In genomic region chr3:111730143-111730542, GRCh38 we compare ENCODE assay signal across 22 cellular contexts. TPM values are rescaled to one million over a fixed set of nuclear protein-coding genes. Genes with fewer than 3 reads are reported as not detected.
DNase-seq lines count a peak whose midpoint lies in the region; ATAC-seq and TF ChIP-seq lines count a peak whose summit lies in the region.
"Had no signal": no experiment of that assay in that cellular context is flagged by ENCODE, and none has a peak within 500 bp of the region (broad histone marks: within the 10 kb centered on the region; RNA-seq: fewer than 3 reads in every experiment).

No MANE protein-coding gene starts in this region.

- H3K36me3 Mint-ChIP-seq in GM23338 (ENCODE audit: low read depth), result peaks cover 8% of the 10 kb centered on the region; the same call in 1 of the 3 replicates
- peaks cover 3% of the 10 kb centered on the region for H3K36me3 Mint-ChIP-seq in nephron (ENCODE audit: low read depth)
- no peaks in the 10 kb centered on the region for H3K36me3 Mint-ChIP-seq in CD14-positive monocyte
- H3K36me3 Mint-ChIP-seq in naive thymus-derived CD4-positive, alpha-beta T cell, result peaks cover 8 to 38% (median 15%) of the 10 kb centered on the region in 5 donors
- H3K36me3 Mint-ChIP-seq: CD4-positive, CD25-positive, alpha-beta regulatory T cell had no signal

- H3K79me2 ChIP-seq in GM23338 (replicated peaks; ENCODE audit: insufficient read depth), result no peaks in the 10 kb centered on the region

- CTCF ChIA-PET in RWPE1 (lab: Yijun Ruan, JAX), result interaction anchor here (0.6 kb wide), 2 partner anchors 129 to 914 kb away, joined by 3 to 5 read pairs; partner anchors contain the start of gene PHLDB2
- CTCF ChIA-PET in naive thymus-derived CD4-positive, alpha-beta T cell (lab: Charles Lee), result no interaction called here

- no peak for ATAC-seq in GM23338
- ATAC-seq in naive thymus-derived CD4-positive, alpha-beta T cell, result no peak
- ATAC-seq: A549 had no signal

- H3K27me3 ChIP-seq in GM23338 (ENCODE audit: insufficient read depth), result no peaks in the 10 kb centered on the region
- H3K27me3 ChIP-seq in naive thymus-derived CD4-positive, alpha-beta T cell (ENCODE audit: control insufficient read depth in 2 of 2, insufficient read depth in 2 of 2, low read length in 2 of 2), result no peaks in the 10 kb centered on the region
- H3K27me3 ChIP-seq: MG63 had no signal

- H3K9me3 Mint-ChIP-seq in GM23338, result peaks cover 9% of the 10 kb centered on the region; the same call in 2 of the 3 replicates
- H3K9me3 Mint-ChIP-seq in nephron, result peaks cover 3% of the 10 kb centered on the region
- peaks cover 0 to 4% (median 0%) of the 10 kb centered on the region in 7 donors for H3K9me3 Mint-ChIP-seq in CD14-positive monocyte
- peaks cover 0 to 10% (median 3%) of the 10 kb centered on the region in 11 donors for H3K9me3 Mint-ChIP-seq in naive thymus-derived CD4-positive, alpha-beta T cell

- no peaks in the 10 kb centered on the region; the same call in 1 of the 2 replicates for H3K9me2 ChIP-seq in GM23338 (ENCODE audit: insufficient read depth)

- no peak overlapping the region for H2AFZ ChIP-seq in GM23338

- H3K27ac ChIP-seq in GM23338 (ENCODE audit: low read depth) (no peak overlapping the region), RWPE1 (peak overlapping the region; percentile 90; the same call in 1 of the 2 replicates), epithelial cell of prostate (peak overlapping the region; percentile 94)
- no peak overlapping the region for H3K27ac ChIP-seq in naive thymus-derived CD4-positive, alpha-beta T cell (ENCODE audit: low read depth, low read length)
- H3K27ac ChIP-seq: HL-60 had no signal

- H3K27me3 Mint-ChIP-seq in GM23338 (ENCODE audit: insufficient read depth, low read depth, poor library complexity) (no peaks in the 10 kb centered on the region), nephron (ENCODE audit: low read depth) (no peaks in the 10 kb centered on the region), CD14-positive monocyte (ENCODE audit: low read depth in 3 of 3) (peaks cover 0 to 2% (median 0%) of the 10 kb centered on the region in 3 donors)
- no peaks in the 10 kb centered on the region for H3K27me3 Mint-ChIP-seq in naive thymus-derived CD4-positive, alpha-beta T cell
- H3K27me3 Mint-ChIP-seq: CD4-positive, CD25-positive, alpha-beta regulatory T cell had no signal

- no peak overlapping the region; the same call in 1 of the 2 replicates for H3K27ac Mint-ChIP-seq in GM23338
- peak overlapping the region; percentile 88 to 95 (median 93) for H3K27ac Mint-ChIP-seq in nephron
- no peak overlapping the region for H3K27ac Mint-ChIP-seq in CD14-positive monocyte
- H3K27ac Mint-ChIP-seq in naive thymus-derived CD4-positive, alpha-beta T cell, result no peak overlapping the region

- H3K9me3 ChIP-seq in naive thymus-derived CD4-positive, alpha-beta T cell (ENCODE audit: control insufficient read depth in 2 of 3, low read length in 3 of 3), result no peaks in the 10 kb centered on the region
- H3K9me3 ChIP-seq: A549, MG63 had no signal

- POLR2A ChIA-PET in RWPE1 (lab: Yijun Ruan, JAX; ENCODE audit: low non-redundant PET), result no interaction called here
- POLR2A ChIA-PET in naive thymus-derived CD4-positive, alpha-beta T cell (lab: Charles Lee), result no interaction called here

- H3K4me1 ChIP-seq in GM23338 (ENCODE audit: insufficient read depth), result peaks cover 7% of the 10 kb centered on the region; the same call in 1 of the 2 replicates
- H3K4me1 ChIP-seq in naive thymus-derived CD4-positive, alpha-beta T cell (ENCODE audit: control insufficient read depth in 2 of 2, insufficient read depth in 2 of 2, low read length in 2 of 2), result no peaks in the 10 kb centered on the region

- DNase-seq in GM23338 (ENCODE audit: low spot score), result no peak
- peak; percentile 72 for DNase-seq in RWPE1 (ENCODE audit: low spot score)
- DNase-seq in epithelial cell of prostate (ENCODE audit: low read depth, low spot score), result peak; percentile 61
- DNase-seq in CD14-positive monocyte (ENCODE audit: low spot score), result no peak
- no peak for DNase-seq in middle frontal gyrus (ENCODE audit: extremely low spot score, low spot score)
- DNase-seq in naive thymus-derived CD4-positive, alpha-beta T cell, result no peak
- DNase-seq in activated T-cell treated with anti-CD3 and anti-CD28 coated beads, Interleukin-2, amount 50 U/mL, for 48 hours, result no peak
- DNase-seq: Calu3; CD4-positive, CD25-positive, alpha-beta regulatory T cell; DMS79; KBM-7; NCI-H1092 treated with DMSO at 0.1 percent for 48 hours; NCI-H1694; NCI-H2107; NCI-H226; NCI-H526; OCI-M1 had no signal

- H3K4me3 Mint-ChIP-seq in GM23338 (no peak overlapping the region), nephron (peak overlapping the region in 1 of 3 experiments; percentile 8), CD14-positive monocyte (no peak overlapping the region)
- no peak overlapping the region for H3K4me3 Mint-ChIP-seq in naive thymus-derived CD4-positive, alpha-beta T cell
- H3K4me3 Mint-ChIP-seq: CD4-positive, CD25-positive, alpha-beta regulatory T cell had no signal

- H3K4me1 Mint-ChIP-seq in GM23338 (peaks cover 3% of the 10 kb centered on the region), nephron (peaks cover 39% of the 10 kb centered on the region), CD14-positive monocyte (no peaks in the 10 kb centered on the region)
- peaks cover 0 to 6% (median 0%) of the 10 kb centered on the region in 7 donors for H3K4me1 Mint-ChIP-seq in naive thymus-derived CD4-positive, alpha-beta T cell
- H3K4me1 Mint-ChIP-seq: CD4-positive, CD25-positive, alpha-beta regulatory T cell had no signal

- H3K4me3 ChIP-seq in GM23338, result no peak overlapping the region
- H3K4me3 ChIP-seq in naive thymus-derived CD4-positive, alpha-beta T cell (ENCODE audit: low read length), result no peak overlapping the region
- H3K4me3 ChIP-seq: A549, MG63 had no signal

- H3F3A ChIP-seq in GM23338 (replicated peaks; ENCODE audit: low read depth), result no peaks in the 10 kb centered on the region

- no peaks in the 10 kb centered on the region for H3K36me3 ChIP-seq in GM23338 (ENCODE audit: insufficient read depth)
- H3K36me3 ChIP-seq in naive thymus-derived CD4-positive, alpha-beta T cell (ENCODE audit: control insufficient read depth in 2 of 3, insufficient read depth in 3 of 3, low read length in 3 of 3), result no peaks in the 10 kb centered on the region
- H3K36me3 ChIP-seq: MG63 had no signal

- H4K20me1 ChIP-seq in GM23338 (replicated peaks; ENCODE audit: insufficient read depth), result no peaks in the 10 kb centered on the region

- peak overlapping the region; percentile 34; the same call in 1 of the 2 replicates for H3K4me2 ChIP-seq in GM23338
- H3K4me2 ChIP-seq: A549 had no signal

- intact Hi-C loops in CD14-positive monocyte (cut with micrococcal nuclease), result no loop called here
- intact Hi-C loops in naive thymus-derived CD4-positive, alpha-beta T cell (cut with micrococcal nuclease), result no loop called here

- no peak for TF ChIP-seq CTCF in GM23338 (conservative IDR thresholded peaks at IDR 0.05; ENCODE audit: low read depth in 2 of 2)
- TF ChIP-seq CTCF in RWPE1 (conservative IDR thresholded peaks at IDR 0.05; ENCODE audit: low read depth), result no peak
- no peak for TF ChIP-seq CTCF in nephron (IDR thresholded peaks at IDR 0.05; ENCODE audit: unreplicated experiment in 3 of 3)
- no peak for TF ChIP-seq CTCF in CD14-positive monocyte (IDR thresholded peaks at IDR 0.05)

TF ChIP-seq in GM23338, 12 proteins besides CTCF, POLR2A, EP300 and RAD21 (continues in another document):
- TF ChIP-seq EZH2phosphoT487 (IDR thresholded peaks at IDR 0.05; ENCODE audit: unreplicated experiment) (no peak), ZNF114 (CRISPR knock-in tag; IDR thresholded peaks at IDR 0.05) (no peak)

RNA-seq across cellular contexts. Expression of gene PLCXD2, which starts 55.7 kb away (rescaled TPM):
- total RNA-seq in GM23338 (2014; rRNA removed; shearing (Covaris generic)), result 2.0 and 3.2 TPM in 2 replicates
- 0.68 and 0.87 TPM in 2 replicates for polyA plus RNA-seq in GM23338 (2016; fragmentation: Nextera tagmentation; extraction: Ambion mirVana)
- polyA plus RNA-seq in CD14-positive monocyte, result under 1 TPM; 0.06 to 0.08 TPM
- total RNA-seq in naive thymus-derived CD4-positive, alpha-beta T cell, result 10 to 100 TPM in 3 of 5 experiments, 1 to 10 TPM in 2; 8.2 to 18.3 (median 12.3) TPM
- 1 to 10 TPM; 2.1 to 2.4 TPM for polyA plus RNA-seq in naive thymus-derived CD4-positive, alpha-beta T cell
- total RNA-seq: G401 had no signal

Comparison
In these comparisons a context has a peak if more than half of its experiments do, and no peak if none do; other contexts are left out.
1. DNase-seq: peak in RWPE1 (single experiment) and epithelial cell of prostate (single experiment); none in GM23338 (single experiment), CD14-positive monocyte (single experiment), middle frontal gyrus (single experiment), naive thymus-derived CD4-positive, alpha-beta T cell (0 of 9) and activated T-cell treated with anti-CD3 and anti-CD28 coated beads, Interleukin-2, amount 50 U/mL, for 48 hours (0 of 2).
2. H3K27ac ChIP-seq: peak in RWPE1 (single experiment) and epithelial cell of prostate (single experiment); none in GM23338 (single experiment) and naive thymus-derived CD4-positive, alpha-beta T cell (single experiment).
3. H3K27ac Mint-ChIP-seq: peak in nephron (3 of 3); none in GM23338 (single experiment), CD14-positive monocyte (0 of 7) and naive thymus-derived CD4-positive, alpha-beta T cell (0 of 9).